In the genomic region with DNA sequence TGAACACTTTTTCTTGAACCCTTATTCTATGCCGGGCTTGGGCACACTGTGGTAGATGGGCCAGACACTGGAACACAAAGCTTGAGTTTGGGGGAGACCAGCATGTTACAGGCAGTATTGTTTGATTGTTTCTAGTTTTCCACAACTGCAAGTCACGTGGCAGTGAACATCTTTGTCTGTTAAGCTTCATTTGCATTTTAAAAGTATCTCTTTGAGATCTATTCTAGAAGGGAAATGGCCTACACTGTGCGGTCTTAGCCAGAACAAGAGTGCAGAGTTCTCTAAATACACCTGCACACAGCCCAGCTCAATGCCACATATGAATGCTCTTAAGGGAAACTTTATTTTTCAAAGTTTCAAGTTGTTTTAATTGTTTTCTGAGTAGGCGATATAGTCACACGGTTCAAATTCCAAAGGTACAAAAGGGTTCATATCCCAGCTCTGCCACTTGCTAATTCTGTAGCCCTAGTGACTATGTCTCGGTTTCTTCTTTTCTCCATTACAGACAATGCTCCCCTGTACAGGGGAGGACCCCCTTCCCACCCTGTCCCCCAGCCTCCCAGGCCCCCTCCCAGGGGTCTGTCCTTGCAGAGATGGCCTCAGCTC, we compare ENCODE assay signal across 9 cellular contexts. TPM values are rescaled to one million over a fixed set of nuclear protein-coding genes. Genes with fewer than 3 reads are reported as not detected.
DNase-seq lines count a peak whose midpoint lies in the region; ATAC-seq and TF ChIP-seq lines count a peak whose summit lies in the region.
"Had no signal": no experiment of that assay in that cellular context is flagged by ENCODE, and none has a peak within 500 bp of the region (broad histone marks: within the 10 kb centered on the region; RNA-seq: fewer than 3 reads in every experiment).

No MANE protein-coding gene starts in this region.

- peak overlapping the region; percentile 94 for H3K27ac Mint-ChIP-seq in osteocyte (ENCODE audit: unreplicated experiment)

- H3K27ac ChIP-seq in mesendoderm (ENCODE audit: low read depth, low read length), result no peak overlapping the region

- H3K79me1 ChIP-seq in mesendoderm (ENCODE audit: low read length), result no peaks in the 10 kb centered on the region

- H3K9ac ChIP-seq in mesendoderm (ENCODE audit: low read length), result no peak overlapping the region

- no peak overlapping the region for H2AK5ac ChIP-seq in mesendoderm (ENCODE audit: low read length)

- H3K36me3 Mint-ChIP-seq in osteocyte (ENCODE audit: unreplicated experiment), result no peaks in the 10 kb centered on the region

- TF ChIP-seq CTCF in osteocyte (IDR thresholded peaks at IDR 0.05), result no peak

- H3K27me3 ChIP-seq in mesendoderm (ENCODE audit: insufficient read depth, low read length, poor library complexity), result no peaks in the 10 kb centered on the region

- no peak overlapping the region for H3K18ac ChIP-seq in mesendoderm (ENCODE audit: low read length)

- H3K79me2 ChIP-seq in mesendoderm (ENCODE audit: control insufficient read depth, insufficient read depth, low read length), result no peaks in the 10 kb centered on the region

- H4K8ac ChIP-seq in mesendoderm (ENCODE audit: low read depth, low read length), result no peak overlapping the region

- no CpG with 5 or more reads among the region's 6 CpGs for WGBS in mesendoderm (ENCODE audit: extremely low coverage, insufficient coverage, low lambda C conversion rate)

- no peak overlapping the region for H4K5ac ChIP-seq in mesendoderm (ENCODE audit: low read length)

- no peak overlapping the region for H3K4me3 ChIP-seq in mesendoderm (ENCODE audit: low read length)
- H3K4me3 ChIP-seq: skin epidermis had no signal

- no peak overlapping the region for H3K4me2 ChIP-seq in mesendoderm (ENCODE audit: low read length)

- no peak overlapping the region for H3K4ac ChIP-seq in mesendoderm (ENCODE audit: low read depth, low read length)

- H3K23ac ChIP-seq in mesendoderm (ENCODE audit: low read length), result no peak overlapping the region

- H2BK5ac ChIP-seq in mesendoderm (ENCODE audit: low read length), result no peak overlapping the region

- no peak overlapping the region for H2BK15ac ChIP-seq in mesendoderm (replicated peaks; ENCODE audit: low read depth)

- H3K4me3 Mint-ChIP-seq in osteocyte (ENCODE audit: unreplicated experiment), result no peak overlapping the region

- no peak overlapping the region for H2BK120ac ChIP-seq in mesendoderm (ENCODE audit: low read depth, low read length)

- H3K27me3 Mint-ChIP-seq in osteocyte (ENCODE audit: unreplicated experiment), result no peaks in the 10 kb centered on the region

- no peaks in the 10 kb centered on the region for H3K9me3 Mint-ChIP-seq in osteocyte (ENCODE audit: unreplicated experiment)

- peaks cover 60% of the 10 kb centered on the region for H3K4me1 Mint-ChIP-seq in osteocyte (ENCODE audit: unreplicated experiment)

- H3K56ac ChIP-seq in mesendoderm (ENCODE audit: low read length), result no peak overlapping the region

- no peaks in the 10 kb centered on the region for H3K36me3 ChIP-seq in mesendoderm (ENCODE audit: control insufficient read depth, insufficient read depth, low read length)

- DNase-seq in osteocyte (ENCODE audit: extremely low spot score, unreplicated experiment) (no peak), mesendoderm (no peak), RKO (ENCODE audit: low spot score) (no peak), NCI-H2107 treated with DMSO at 0.1 percent for 48 hours (lab: John Stamatoyannopoulos, UW; ENCODE audit: unreplicated experiment) (no peak)

- ATAC-seq in GM18861 (IDR thresholded peaks at IDR 0.05; ENCODE audit: unreplicated experiment) (peak; percentile 74), GM21717 (IDR thresholded peaks at IDR 0.05; ENCODE audit: unreplicated experiment) (peak; percentile 64), HG03521 (IDR thresholded peaks at IDR 0.05; ENCODE audit: unreplicated experiment) (peak; percentile 82), HG03571 (IDR thresholded peaks at IDR 0.05; ENCODE audit: unreplicated experiment) (no peak)

- no peaks in the 10 kb centered on the region for H3K4me1 ChIP-seq in mesendoderm (ENCODE audit: control insufficient read depth, low read depth, low read length)

RNA-seq across cellular contexts. Expression of a gene that starts 24.9 kb away (rescaled TPM):
- 26.7 and 31.3 TPM in 2 replicates for total RNA-seq in osteocyte
- 2.4 TPM for polyA plus RNA-seq in mesendoderm (2013, experiment 1 of 2)
- polyA plus RNA-seq in mesendoderm (2013, experiment 2 of 2), result 2.3 TPM
